8 cellular contexts compared by ENCODE assay signal in genomic region chrX:154136627-154137161, GRCh38. TPM values are rescaled to one million over a fixed set of nuclear protein-coding genes. Genes with fewer than 3 reads are reported as not detected.
DNase-seq lines count a peak whose midpoint lies in the region; ATAC-seq lines count a peak whose summit lies in the region.

No MANE protein-coding gene starts in this region.

- ATAC-seq in HG02885 (IDR thresholded peaks at IDR 0.05; ENCODE audit: poor library complexity, unreplicated experiment), result no peak
- no peak for ATAC-seq in HG02970 (IDR thresholded peaks at IDR 0.05; ENCODE audit: low FRiP score, unreplicated experiment)

- DNase-seq in EL (peak; percentile 58), LHCN-M2 (ENCODE audit: low read depth) (peak; percentile 1), T-helper 9 cell (peak; percentile 59), astrocyte of the hippocampus (ENCODE audit: low read depth, low spot score) (peak; percentile 77), iPS-NIHi7 (ENCODE audit: extremely low spot score) (peak; percentile 85)
- DNase-seq in stimulated activated CD4-positive, alpha-beta T cell treated with anti-CD3 and anti-CD28 coated beads, Interleukin-12 subunit alpha, Interleukin-12 subunit beta, amount 100 ng/mL, for 24 hours (ENCODE audit: low read depth in 2 of 2), result peak; percentile 40 to 53

RNA-seq across cellular contexts. Expression of gene OPN1LW, which starts 7.3 kb away (rescaled TPM):
- not detected in 2 replicates for total RNA-seq in LHCN-M2 (2014; rRNA removed)
- not detected for polyA plus RNA-seq in LHCN-M2 (2012)

RNA-seq across cellular contexts. Expression of gene MECP2, which starts 39.2 kb away (rescaled TPM):
- total RNA-seq in LHCN-M2 (2014; rRNA removed), result 23.8 and 23.9 TPM in 2 replicates
- polyA plus RNA-seq in LHCN-M2 (2012), result 14.6 TPM

RNA-seq across cellular contexts. Expression of gene OPN1MW, which starts 45.7 kb away (rescaled TPM):
- not detected in 2 replicates for total RNA-seq in LHCN-M2 (2014; rRNA removed)
- polyA plus RNA-seq in LHCN-M2 (2012), result not detected

Comparison
In these comparisons a context has a peak if more than half of its experiments do, and no peak if none do; other contexts are left out.
1. DNase-seq: peak in every context shown above with its lines; median percentile 85 in iPS-NIHi7; 77 in astrocyte of the hippocampus; 59 in T-helper 9 cell; 58 in EL; 46 in stimulated activated CD4-positive, alpha-beta T cell treated with anti-CD3 and anti-CD28 coated beads, Interleukin-12 subunit alpha, Interleukin-12 subunit beta, amount 100 ng/mL, for 24 hours; 1 in LHCN-M2.